Comparison of ENCODE assay signal across 19 cellular contexts in the genomic region with DNA sequence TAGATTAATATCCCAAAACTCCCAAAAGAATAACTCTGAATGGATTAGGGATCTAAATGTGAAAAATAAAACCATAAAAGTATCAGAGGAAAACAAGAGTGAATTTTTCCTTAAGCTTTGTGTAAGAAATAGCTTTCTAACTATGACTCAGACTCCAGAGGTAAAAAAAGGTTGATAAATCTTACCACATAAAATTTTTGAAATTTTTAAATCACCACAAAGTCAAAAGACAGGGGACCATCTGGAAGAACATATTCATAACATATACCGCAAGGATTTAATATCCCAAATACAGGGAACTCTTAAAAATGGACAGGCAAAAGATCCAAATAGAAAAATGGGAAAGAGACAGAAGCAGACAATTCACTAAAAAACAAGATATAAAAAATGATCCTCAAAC.
A peak's percentile ranks its signal among the peaks of the same experiment; 100 is the strongest.
DNase-seq lines count a peak whose midpoint lies in the region; ATAC-seq, FAIRE-seq and TF ChIP-seq lines count a peak whose summit lies in the region.
"Had no signal": no experiment of that assay in that cellular context is flagged by ENCODE, and none has a peak within 500 bp of the region (broad histone marks: within the 10 kb centered on the region; RNA-seq: fewer than 3 reads in every experiment).

No MANE protein-coding gene starts in this region.

- H3K27ac ChIP-seq in IMR-90 (ENCODE audit: insufficient read depth, low read length) (peak overlapping the region; percentile 98; the same call in 1 of the 2 replicates), mammary epithelial cell (ENCODE audit: insufficient read depth, low read depth, low read length) (no peak overlapping the region), kidney (ENCODE audit: low read depth in 2 of 2, low read length in 2 of 2) (no peak overlapping the region)
- H3K27ac ChIP-seq in CD4-positive, alpha-beta memory T cell (ENCODE audit: low read depth, low read length), result no peak overlapping the region
- H3K27ac ChIP-seq: neural progenitor cell had no signal

- TF ChIP-seq POLR2A in IMR-90 (IDR thresholded peaks at IDR 0.05; ENCODE audit: low read depth, low read length), result no peak

- H3K4me1 Mint-ChIP-seq in CD4-positive, alpha-beta memory T cell, result no peaks in the 10 kb centered on the region
- H3K4me1 Mint-ChIP-seq: neural progenitor cell had no signal

- H3K9me3 ChIP-seq in IMR-90 (ENCODE audit: control insufficient read depth, insufficient read depth, low read length) (peaks cover 2% of the 10 kb centered on the region; the same call in 1 of the 2 replicates), mammary epithelial cell (replicated peaks; ENCODE audit: insufficient read depth, low read length) (no peaks in the 10 kb centered on the region), kidney (ENCODE audit: control insufficient read depth in 1 of 2, low read length in 2 of 2) (no peaks in the 10 kb centered on the region)
- no peaks in the 10 kb centered on the region for H3K9me3 ChIP-seq in CD4-positive, alpha-beta memory T cell (ENCODE audit: control insufficient read depth in 1 of 2, low read length in 2 of 2)
- H3K9me3 ChIP-seq: sigmoid colon had no signal

- POLR2A ChIA-PET in IMR-90 (lab: Charles Lee; ENCODE audit: unreplicated experiment) (no interaction called here), HEK293T (lab: Yijun Ruan, JAX) (no interaction called here)
- POLR2A ChIA-PET in CD4-positive, alpha-beta memory T cell (lab: Charles Lee; ENCODE audit: partially characterized antibody), result no interaction called here

- H4K91ac ChIP-seq in IMR-90 (ENCODE audit: insufficient read depth, low read depth, low read length), result 0 out of 2 replicates have a peak overlapping the region, but pooled peaks have one; percentile 38

- H2BK20ac ChIP-seq in IMR-90 (ENCODE audit: low read depth, low read length), result peak overlapping the region; percentile 99

- TF ChIP-seq RAD21 in IMR-90 (IDR thresholded peaks at IDR 0.05; ENCODE audit: low read length), result no peak

- no peak overlapping the region for H3K4me3 Mint-ChIP-seq in CD4-positive, alpha-beta memory T cell
- H3K4me3 Mint-ChIP-seq: neural progenitor cell had no signal

- H2AFZ ChIP-seq in IMR-90 (replicated peaks; ENCODE audit: low read length, poor library complexity) (no peak overlapping the region), mammary epithelial cell (ENCODE audit: low read depth, low read length) (no peak overlapping the region)
- H2AFZ ChIP-seq: neural progenitor cell had no signal

- intact Hi-C loops in IMR-90 (cut with micrococcal nuclease), result loop anchor here (1.0 kb wide), 1 partner anchor 42 kb away; no protein-coding TSS in a partner anchor
- intact Hi-C loops in mammary epithelial cell (cut with micrococcal nuclease), result no loop called here
- intact Hi-C loops in kidney (cut with DNase I), result no loop called here
- intact Hi-C loops in CD4-positive, alpha-beta memory T cell (cut with micrococcal nuclease), result no loop called here

- H2BK15ac ChIP-seq in IMR-90 (ENCODE audit: low read depth, low read length), result peak overlapping the region; percentile 57; the same call in 1 of the 3 replicates

- CTCF ChIA-PET in IMR-90 (lab: Yijun Ruan, JAX) (no interaction called here), mammary epithelial cell (lab: Charles Lee; ENCODE audit: low non-redundant PET) (no interaction called here), HEK293T (lab: Yijun Ruan, JAX) (no interaction called here)
- CTCF ChIA-PET in CD4-positive, alpha-beta memory T cell (lab: Charles Lee; ENCODE audit: partially characterized antibody), result no interaction called here

- H4K5ac ChIP-seq in IMR-90 (ENCODE audit: low read depth, low read length), result peak overlapping the region; percentile 92

- peak overlapping the region; percentile 74 for H3K4me2 ChIP-seq in IMR-90 (ENCODE audit: low read depth, low read length)
- peak overlapping the region; percentile 64 for H3K4me2 ChIP-seq in mammary epithelial cell (ENCODE audit: insufficient read depth, low read depth, low read length)
- H3K4me2 ChIP-seq: neural progenitor cell had no signal

- peak overlapping the region; percentile 99; the same call in 1 of the 2 replicates for H3K23ac ChIP-seq in IMR-90 (ENCODE audit: low read depth, low read length)

- H4K20me1 ChIP-seq in IMR-90 (ENCODE audit: insufficient read depth, low read length) (no peaks in the 10 kb centered on the region), mammary epithelial cell (ENCODE audit: insufficient read depth, low read length) (no peaks in the 10 kb centered on the region)

- no peaks in the 10 kb centered on the region for H3K36me3 Mint-ChIP-seq in CD4-positive, alpha-beta memory T cell

- peak overlapping the region; percentile 48 to 93; a peak in 3 of 4 replicates for H4K8ac ChIP-seq in IMR-90 (ENCODE audit: low read depth in 2 of 2, low read length in 2 of 2)

- H2BK5ac ChIP-seq in IMR-90 (ENCODE audit: low read depth, low read length, poor library complexity, severe bottlenecking), result peak overlapping the region; percentile 100

- peaks cover 26 to 56% of the 10 kb centered on the region in 2 experiments for H3K79me1 ChIP-seq in IMR-90 (ENCODE audit: low read depth in 1 of 2, low read length in 2 of 2)

- H3K14ac ChIP-seq in IMR-90 (replicated peaks; ENCODE audit: low read depth, low read length), result peak overlapping the region; percentile 100

- H3K36me3 ChIP-seq in IMR-90 (ENCODE audit: control insufficient read depth, insufficient read depth, low read length) (peaks cover 10% of the 10 kb centered on the region), mammary epithelial cell (ENCODE audit: insufficient read depth, low read length) (no peaks in the 10 kb centered on the region), kidney (ENCODE audit: control insufficient read depth in 1 of 2, insufficient read depth in 2 of 2, low read length in 2 of 2) (no peaks in the 10 kb centered on the region)
- H3K36me3 ChIP-seq in CD4-positive, alpha-beta memory T cell (ENCODE audit: insufficient read depth, low read length), result no peaks in the 10 kb centered on the region
- H3K36me3 ChIP-seq: neural progenitor cell had no signal

- no peak for FAIRE-seq in kidney (lab: Jason Lieb, UNC)
- FAIRE-seq: H54 had no signal

- H3K9ac ChIP-seq in IMR-90 (ENCODE audit: low read depth, low read length), result peak overlapping the region; percentile 89
- H3K9ac ChIP-seq in mammary epithelial cell (ENCODE audit: insufficient read depth, low read length), result no peak overlapping the region
- no peak overlapping the region for H3K9ac ChIP-seq in kidney (ENCODE audit: low read length in 2 of 2)
- H3K9ac ChIP-seq: neural progenitor cell had no signal

- peak overlapping the region; percentile 98 for H3K18ac ChIP-seq in IMR-90 (ENCODE audit: low read depth, low read length)

- peak overlapping the region; percentile 99 for H2BK120ac ChIP-seq in IMR-90 (ENCODE audit: low read depth, low read length)

- peak overlapping the region; percentile 18; the same call in 1 of the 2 replicates for H3K4me3 ChIP-seq in IMR-90 (ENCODE audit: insufficient read depth, low read depth, low read length)
- H3K4me3 ChIP-seq in mammary epithelial cell (replicated peaks in 1 of 3; ENCODE audit: insufficient read depth in 1 of 3, low read depth in 2 of 3, low read length in 3 of 3), result no peak overlapping the region
- no peak overlapping the region for H3K4me3 ChIP-seq in kidney (ENCODE audit: low read length in 2 of 2)
- H3K4me3 ChIP-seq in CD4-positive, alpha-beta memory T cell (ENCODE audit: low read length in 2 of 2), result no peak overlapping the region
- H3K4me3 ChIP-seq: neural progenitor cell, sigmoid colon had no signal

- ATAC-seq in IMR-90 (ENCODE audit: low read depth), result 0 out of 2 replicates have a peak, but pooled peaks have one; percentile 5
- no peak for ATAC-seq in HG03280 (IDR thresholded peaks at IDR 0.05; ENCODE audit: unreplicated experiment)
- ATAC-seq: esophagus mucosa had no signal

- H3K27me3 ChIP-seq in IMR-90 (ENCODE audit: control insufficient read depth, insufficient read depth, low read length) (no peaks in the 10 kb centered on the region), mammary epithelial cell (ENCODE audit: insufficient read depth, low read length) (no peaks in the 10 kb centered on the region)
- no peaks in the 10 kb centered on the region for H3K27me3 ChIP-seq in CD4-positive, alpha-beta memory T cell (ENCODE audit: insufficient read depth, low read length)
- H3K27me3 ChIP-seq: neural progenitor cell, sigmoid colon had no signal

- no CpG with 5 or more reads among the region's 1 CpG for WGBS in IMR-90 (ENCODE audit: extremely low coverage in 2 of 2, insufficient read length in 1 of 2), 2 experiments
- 53% methylated on average over 1 of the region's 1 CpG for WGBS in mammary epithelial cell (ENCODE audit: low coverage, missing lambda C conversion rate)

- H2AK5ac ChIP-seq in IMR-90 (ENCODE audit: low read depth, low read length), result no peak overlapping the region

- dilution Hi-C loops in IMR-90 (cut with HindIII; ENCODE audit: low sequenced_read_pairs, unreplicated experiment) (no loop called here), mammary epithelial cell (cut with HindIII; ENCODE audit: low sequenced_read_pairs) (no loop called here)

- H3K27ac Mint-ChIP-seq in CD4-positive, alpha-beta memory T cell, result no peak overlapping the region
- H3K27ac Mint-ChIP-seq: neural progenitor cell had no signal

- peak overlapping the region; percentile 99; the same call in 1 of the 2 replicates for H3K4ac ChIP-seq in IMR-90 (ENCODE audit: low read depth, low read length)

- H3K4me1 ChIP-seq in IMR-90 (ENCODE audit: control insufficient read depth, insufficient read depth, low read length), result peaks cover 20% of the 10 kb centered on the region
- H3K4me1 ChIP-seq in mammary epithelial cell (ENCODE audit: insufficient read depth, low read length), result peaks cover 21% of the 10 kb centered on the region
- no peaks in the 10 kb centered on the region for H3K4me1 ChIP-seq in kidney (ENCODE audit: control insufficient read depth in 1 of 2, insufficient read depth in 1 of 2, low read depth in 1 of 2, low read length in 2 of 2)
- H3K4me1 ChIP-seq in CD4-positive, alpha-beta memory T cell (ENCODE audit: insufficient read depth, low read length), result no peaks in the 10 kb centered on the region
- H3K4me1 ChIP-seq: neural progenitor cell had no signal

- in situ Hi-C loops in IMR-90 (cut with MboI; ENCODE audit: low sequenced_read_pairs) (no loop called here), mammary epithelial cell (cut with MboI; ENCODE audit: low sequenced_read_pairs in 2 of 2) (no loop called here)

- H3K27me3 Mint-ChIP-seq in CD4-positive, alpha-beta memory T cell, result peaks cover 20% of the 10 kb centered on the region in 2 donors

- TF ChIP-seq CTCF in IMR-90 (conservative IDR thresholded peaks at IDR 0.05; ENCODE audit: low read depth, low read length) (no peak), mammary epithelial cell (conservative IDR thresholded peaks at IDR 0.05 in 1 of 2, IDR thresholded peaks at IDR 0.05 in 1 of 2; ENCODE audit: extremely low read depth in 1 of 2, insufficient read depth in 1 of 2, low read depth in 1 of 2, low read length in 2 of 2) (no peak), kidney (IDR thresholded peaks at IDR 0.05; ENCODE audit: borderline replicate concordance, extremely low read depth, insufficient read depth) (no peak)

- H3K79me2 ChIP-seq in mammary epithelial cell (ENCODE audit: insufficient read depth, low read length), result no peaks in the 10 kb centered on the region

- BruUV-seq in IMR-90 (replicated peaks; lab: Mats Ljungman, UMichigan), result no TSS peak
- no TSS peak for BruUV-seq in mammary epithelial cell (replicated peaks; lab: Mats Ljungman, UMichigan)

- no peak overlapping the region for H2AK9ac ChIP-seq in IMR-90 (replicated peaks; ENCODE audit: low read depth, low read length, poor library complexity)

- DNase-seq in AG08395 (ENCODE audit: low spot score) (peak; percentile 53), IMR-90 (peak; percentile 86), mammary epithelial cell (peak; percentile 29), kidney tubule cell (ENCODE audit: low spot score) (peak; percentile 40), kidney (no peak), HEK293T (ENCODE audit: extremely low spot score) (no peak)
- no peak for DNase-seq in CD4-positive, alpha-beta memory T cell
- DNase-seq: activated CD4-positive, alpha-beta T cell treated with anti-CD3 and anti-CD28 coated beads for 48 hours; cortex of kidney; NCI-H2029 treated with DMSO at 0.1 percent for 48 hours; NCI-H774; Right ventricle myocardium superior; sigmoid colon; stimulated activated naive CD4-positive, alpha-beta T cell; T1000 had no signal

- H3K9me3 Mint-ChIP-seq in CD4-positive, alpha-beta memory T cell, result peaks cover 0 to 6% (median under 1%) of the 10 kb centered on the region in 8 donors
- H3K9me3 Mint-ChIP-seq: neural progenitor cell had no signal

- peak overlapping the region; percentile 93 for H3K56ac ChIP-seq in IMR-90 (ENCODE audit: extremely low read depth, insufficient read depth, low read length)

- H3K9me1 ChIP-seq in IMR-90 (ENCODE audit: insufficient read depth, low read length), result peaks cover 13% of the 10 kb centered on the region; the same call in 1 of the 2 replicates

Comparison
In these comparisons a context has a peak if more than half of its experiments do, and no peak if none do; other contexts are left out.
1. DNase-seq: peak in AG08395 (single experiment), IMR-90 (single experiment), mammary epithelial cell (single experiment) and kidney tubule cell (single experiment); none in kidney (single experiment), CD4-positive, alpha-beta memory T cell (0 of 5) and HEK293T (single experiment).